1 cellular context compared by ENCODE assay signal in genomic region chr17:13634001-13634400, GRCh38.
TF ChIP-seq lines count a peak whose summit lies in the region.

No MANE protein-coding gene starts in this region.

TF ChIP-seq in IMR-90, 13 proteins besides CTCF, POLR2A, EP300 and RAD21 (continued from another document):
- TF ChIP-seq MAFK (IDR thresholded peaks at IDR 0.05; ENCODE audit: low read depth, low read length) (no peak), CEBPB (IDR thresholded peaks at IDR 0.05; ENCODE audit: low read depth, low read length) (no peak), MAZ (IDR thresholded peaks at IDR 0.05; ENCODE audit: borderline replicate concordance, low read depth, low read length) (no peak), CHD1 (IDR thresholded peaks at IDR 0.05; ENCODE audit: low read depth, low read length) (no peak), RCOR1 (IDR thresholded peaks at IDR 0.05; ENCODE audit: insufficient replicate concordance, low read length) (no peak), NFE2L2 (IDR thresholded peaks at IDR 0.05; ENCODE audit: low read depth, low read length) (no peak), RFX5 (IDR thresholded peaks at IDR 0.05; ENCODE audit: low read depth, low read length) (no peak), FOS (IDR thresholded peaks at IDR 0.05; ENCODE audit: low read depth, low read length) (no peak)
